Comparison of ENCODE assay signal across 8 cellular contexts in genomic region chr3:128950223-128950938, GRCh38. TPM values are rescaled to one million over a fixed set of nuclear protein-coding genes. Genes with fewer than 3 reads are reported as not detected.
DNase-seq lines count a peak whose midpoint lies in the region; ATAC-seq, FAIRE-seq and TF ChIP-seq lines count a peak whose summit lies in the region.

No MANE protein-coding gene starts in this region.

- H3K36me3 Mint-ChIP-seq in activated CD8-positive, alpha-beta T cell treated with anti-CD3 and anti-CD28 coated beads, Interleukin-2, amount 10 ng/mL, durations not matched to agents 7 days and 5 days (ENCODE audit: low read depth): peaks cover 1% of the 10 kb centered on the region

- CTCF ChIA-PET in activated CD8-positive, alpha-beta T cell treated with anti-CD3 and anti-CD28 coated beads, Interleukin-2, amount 10 ng/mL, durations not matched to agents 7 days and 5 days (lab: Charles Lee): interaction anchor here (1.3 to 3.2 kb wide), 3 partner anchors 20 to 75 kb away, joined by 3 to 19 read pairs (median 4); no protein-coding TSS in a partner anchor

- H3K36me3 ChIP-seq in MG63 (no peaks in the 10 kb centered on the region), left lung (no peaks in the 10 kb centered on the region)

- DNase-seq in DMS79 treated with DMSO at 0.1 percent for 48 hours (lab: John Stamatoyannopoulos, UW) (peak; percentile 22), DMS79 (lab: John Stamatoyannopoulos, UW) (no peak), MG63 (peak; percentile 14), left lung (no peak), HTR-8/SVneo (ENCODE audit: insufficient read length, low spot score) (no peak)
- DNase-seq in activated CD8-positive, alpha-beta T cell treated with anti-CD3 and anti-CD28 coated beads, Interleukin-2, amount 10 ng/mL, durations not matched to agents 7 days and 5 days: peak; percentile 37

- H3K27ac ChIP-seq in left lung: no peak overlapping the region

- no peak for TF ChIP-seq CTCF in left lung (IDR thresholded peaks at IDR 0.05)

- no peak for ATAC-seq in activated CD8-positive, alpha-beta T cell treated with anti-CD3 and anti-CD28 coated beads, Interleukin-2, amount 10 ng/mL, durations not matched to agents 7 days and 5 days
- ATAC-seq in left lung (peak; percentile 27), HG03457 (IDR thresholded peaks at IDR 0.05; ENCODE audit: unreplicated experiment) (no peak), GM19328 (IDR thresholded peaks at IDR 0.05; ENCODE audit: unreplicated experiment) (no peak)

- H3K9me3 ChIP-seq in MG63 (no peaks in the 10 kb centered on the region), left lung (no peaks in the 10 kb centered on the region)

- H3K27ac Mint-ChIP-seq in activated CD8-positive, alpha-beta T cell treated with anti-CD3 and anti-CD28 coated beads, Interleukin-2, amount 10 ng/mL, durations not matched to agents 7 days and 5 days: no peak overlapping the region

- H3K27me3 Mint-ChIP-seq in activated CD8-positive, alpha-beta T cell treated with anti-CD3 and anti-CD28 coated beads, Interleukin-2, amount 10 ng/mL, durations not matched to agents 7 days and 5 days (ENCODE audit: low read depth): peaks cover 3% of the 10 kb centered on the region

- H3K4me1 ChIP-seq in left lung: no peaks in the 10 kb centered on the region

- no peak overlapping the region for H3K4me3 Mint-ChIP-seq in activated CD8-positive, alpha-beta T cell treated with anti-CD3 and anti-CD28 coated beads, Interleukin-2, amount 10 ng/mL, durations not matched to agents 7 days and 5 days

- H3K4me3 ChIP-seq in MG63: no peak overlapping the region
- H3K4me3 ChIP-seq in left lung: no peak overlapping the region

- POLR2A ChIA-PET in activated CD8-positive, alpha-beta T cell treated with anti-CD3 and anti-CD28 coated beads, Interleukin-2, amount 10 ng/mL, durations not matched to agents 7 days and 5 days (lab: Charles Lee): no interaction called here

- H3K27me3 ChIP-seq in MG63: peaks cover 11% of the 10 kb centered on the region
- no peaks in the 10 kb centered on the region for H3K27me3 ChIP-seq in left lung

- no peaks in the 10 kb centered on the region for H3K9me3 Mint-ChIP-seq in activated CD8-positive, alpha-beta T cell treated with anti-CD3 and anti-CD28 coated beads, Interleukin-2, amount 10 ng/mL, durations not matched to agents 7 days and 5 days (ENCODE audit: insufficient read depth)

- H3K4me1 Mint-ChIP-seq in activated CD8-positive, alpha-beta T cell treated with anti-CD3 and anti-CD28 coated beads, Interleukin-2, amount 10 ng/mL, durations not matched to agents 7 days and 5 days (ENCODE audit: low read depth): no peaks in the 10 kb centered on the region

- intact Hi-C loops in left lung (cut with DNase I): no loop called here

- FAIRE-seq in HTR-8/SVneo (lab: Jason Lieb, UNC): no peak

RNA-seq across cellular contexts. Expression of gene CFAP92, which starts 43.5 kb away (rescaled TPM):
- not detected in 2 replicates for total RNA-seq in MG63 (2014; rRNA removed; shearing (Covaris generic); ENCODE audit: low replicate concordance)
- under 1 TPM; 0.18 to 0.26 TPM for total RNA-seq in activated CD8-positive, alpha-beta T cell treated with anti-CD3 and anti-CD28 coated beads, Interleukin-2, amount 10 ng/mL, durations not matched to agents 7 days and 5 days
- total RNA-seq in left lung: 1 to 10 TPM; 1.7 to 2.1 TPM

RNA-seq across cellular contexts. Expression of gene EFCC1, which starts 50.7 kb away (rescaled TPM):
- not detected in 2 replicates for total RNA-seq in MG63 (2014; rRNA removed; shearing (Covaris generic); ENCODE audit: low replicate concordance)
- under 1 TPM; 0.13 to 0.21 TPM for total RNA-seq in activated CD8-positive, alpha-beta T cell treated with anti-CD3 and anti-CD28 coated beads, Interleukin-2, amount 10 ng/mL, durations not matched to agents 7 days and 5 days
- total RNA-seq in left lung: 1 to 10 TPM; 2.7 to 4.9 TPM

Comparison
In these comparisons a context has a peak if more than half of its experiments do, and no peak if none do; other contexts are left out.
1. DNase-seq: peak in DMS79 treated with DMSO at 0.1 percent for 48 hours (single experiment), MG63 (single experiment) and activated CD8-positive, alpha-beta T cell treated with anti-CD3 and anti-CD28 coated beads, Interleukin-2, amount 10 ng/mL, durations not matched to agents 7 days and 5 days (single experiment); none in DMS79 (single experiment), left lung (0 of 2) and HTR-8/SVneo (single experiment).